In the genomic region with DNA sequence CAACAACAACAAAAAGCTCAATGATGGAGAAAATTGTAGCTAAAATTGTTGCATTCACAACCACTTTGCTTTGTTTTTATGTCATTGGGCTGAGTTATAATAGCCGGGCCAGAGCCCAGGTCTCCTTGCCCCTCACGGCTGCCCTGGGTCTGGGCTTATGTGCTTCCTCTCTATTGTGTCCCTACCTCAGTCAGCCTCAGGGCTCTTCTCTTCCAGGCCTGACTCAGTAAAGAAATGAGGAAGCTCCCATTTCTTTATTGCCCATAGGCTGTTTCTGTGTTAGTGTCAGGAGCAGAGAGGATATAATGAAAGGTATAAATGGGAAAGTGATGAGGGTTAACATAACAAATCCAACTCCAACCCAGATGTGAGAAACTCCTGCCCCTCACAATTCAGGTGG, we compare ENCODE assay signal across 29 cellular contexts. TPM values are rescaled to one million over a fixed set of nuclear protein-coding genes. Genes with fewer than 3 reads are reported as not detected.
"Had no signal": no experiment of that assay in that cellular context is flagged by ENCODE, and none has a peak within 500 bp of the region (broad histone marks: within the 10 kb centered on the region; RNA-seq: fewer than 3 reads in every experiment).

No MANE protein-coding gene starts in this region.

- H3K36me3 ChIP-seq: ovary, thoracic aorta, uterus had no signal

- DNase-seq: effector memory CD8-positive, alpha-beta T cell; erythroblast; esophagus squamous epithelium; foreskin melanocyte; glutamatergic neuron; heart right ventricle; hippocampal formation; left cardiac atrium; mesenchymal stem cell; naive thymus-derived CD8-positive, alpha-beta T cell; nephron progenitor cell; occipital lobe; ovary; posterior cingulate gyrus; psoas muscle; right cardiac atrium; spleen; stimulated activated CD4-positive, alpha-beta T cell treated with anti-CD3 and anti-CD28 coated beads, Interleukin-4, amount 100 ng/mL, for 4 hours; stimulated activated naive CD8-positive, alpha-beta T cell treated with anti-CD3 and anti-CD28 coated beads, Interleukin-15, Interleukin-2, amounts not matched to agents 100 U/mL and 50 U/mL, for 24 hours; uterus had no signal

- H3K27me3 ChIP-seq: heart right ventricle, left lung, ovary, spleen, tibial nerve, upper lobe of left lung, uterus had no signal

- ATAC-seq: effector memory CD8-positive, alpha-beta T cell; heart right ventricle; left cardiac atrium; left lung; naive thymus-derived CD8-positive, alpha-beta T cell; psoas muscle; right cardiac atrium; stimulated activated memory B cell treated with anti-CD40 and anti-IgM and Interleukin-4, amounts not matched to agents 10 μg/mL and 1 μg/mL and 100 μg/mL, for 72 hours; stimulated activated naive CD8-positive, alpha-beta T cell treated with anti-CD3 and anti-CD28 coated beads, Interleukin-15, Interleukin-2, amounts not matched to agents 100 U/mL and 50 U/mL, for 24 hours had no signal

- H3K9me3 ChIP-seq: esophagus squamous epithelium, heart right ventricle, left lung, ovary, psoas muscle, spleen, thoracic aorta, tibial nerve, upper lobe of left lung, uterus had no signal

- H3K9me3 Mint-ChIP-seq: effector memory CD8-positive, alpha-beta T cell; mesothelial cell of epicardium; naive thymus-derived CD8-positive, alpha-beta T cell; nephron progenitor cell; stimulated activated memory B cell treated with anti-CD40 and anti-IgM and Interleukin-4, amounts not matched to agents 10 μg/mL and 1 μg/mL and 100 μg/mL, for 72 hours had no signal

- H3K4me1 Mint-ChIP-seq: stimulated activated memory B cell treated with anti-CD40 and anti-IgM and Interleukin-4, amounts not matched to agents 10 μg/mL and 1 μg/mL and 100 μg/mL, for 72 hours had no signal

- H3K27ac Mint-ChIP-seq: effector memory CD8-positive, alpha-beta T cell; mesothelial cell of epicardium; nephron progenitor cell; stimulated activated memory B cell treated with anti-CD40 and anti-IgM and Interleukin-4, amounts not matched to agents 10 μg/mL and 1 μg/mL and 100 μg/mL, for 72 hours had no signal

- H3K4me3 ChIP-seq: coronary artery, esophagus squamous epithelium, heart right ventricle, left lung, ovary, psoas muscle, skin epidermis, spleen, thoracic aorta, tibial nerve, upper lobe of left lung, uterus had no signal

- H3K27me3 Mint-ChIP-seq: naive thymus-derived CD8-positive, alpha-beta T cell had no signal

- H3K4me1 ChIP-seq: psoas muscle, uterus had no signal

- H3K27ac ChIP-seq: coronary artery, esophagus squamous epithelium, heart right ventricle, ovary, psoas muscle, skin epidermis, thoracic aorta, tibial nerve, upper lobe of left lung, uterus had no signal

- H3K36me3 Mint-ChIP-seq: mesothelial cell of epicardium; naive thymus-derived CD8-positive, alpha-beta T cell; stimulated activated memory B cell treated with anti-CD40 and anti-IgM and Interleukin-4, amounts not matched to agents 10 μg/mL and 1 μg/mL and 100 μg/mL, for 72 hours had no signal

- H3K4me3 Mint-ChIP-seq: effector memory CD8-positive, alpha-beta T cell; mesothelial cell of epicardium; naive thymus-derived CD8-positive, alpha-beta T cell; nephron progenitor cell; stimulated activated memory B cell treated with anti-CD40 and anti-IgM and Interleukin-4, amounts not matched to agents 10 μg/mL and 1 μg/mL and 100 μg/mL, for 72 hours had no signal

RNA-seq across cellular contexts. Expression of gene CD38, which starts 57.3 kb away (rescaled TPM):
- total RNA-seq: renal cortical epithelial cell had no signal
